Comparison of ENCODE assay signal across 1 cellular context in the genomic region with DNA sequence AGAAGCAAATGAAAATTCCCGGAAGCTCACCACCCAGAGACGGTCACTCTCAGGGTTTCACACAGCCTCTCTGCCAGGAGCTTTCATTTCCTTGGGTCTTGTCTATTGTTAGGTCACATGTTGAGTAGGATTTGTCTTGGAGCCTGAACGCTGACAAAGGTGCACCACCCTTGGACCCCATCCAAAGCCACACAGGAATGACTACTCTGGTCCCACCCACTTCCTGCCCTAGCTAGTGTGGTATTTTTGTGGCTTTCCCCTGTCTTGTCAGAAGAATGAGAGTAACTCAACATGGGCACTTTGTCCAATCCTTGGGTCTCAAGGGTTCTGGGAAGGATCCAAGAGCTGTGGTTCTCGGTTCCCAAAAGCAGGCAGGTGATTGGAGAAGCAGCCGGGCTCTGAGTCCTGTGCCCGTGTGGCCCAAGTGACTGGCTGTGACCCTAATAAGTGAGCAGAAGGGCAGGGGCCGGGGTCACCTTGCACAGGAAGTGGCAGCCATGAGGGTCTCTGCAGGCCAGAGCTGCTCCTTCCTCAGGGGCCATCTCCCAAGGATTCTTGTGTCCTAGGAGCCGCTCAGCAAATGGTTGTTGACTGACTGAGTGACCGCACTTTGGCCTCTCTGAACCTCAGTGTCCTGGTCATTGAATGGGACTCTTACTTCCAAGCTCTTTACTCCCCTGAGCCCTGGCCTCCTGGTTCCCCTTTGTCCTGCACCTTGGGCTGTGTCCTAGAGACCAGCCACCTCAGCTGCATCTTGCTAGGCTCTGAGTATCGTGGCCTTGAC.
TF ChIP-seq lines count a peak whose summit lies in the region.

No MANE protein-coding gene starts in this region.

TF ChIP-seq in GM23338, 12 proteins besides CTCF, POLR2A, EP300 and RAD21:
- TF ChIP-seq, protein P1, sequence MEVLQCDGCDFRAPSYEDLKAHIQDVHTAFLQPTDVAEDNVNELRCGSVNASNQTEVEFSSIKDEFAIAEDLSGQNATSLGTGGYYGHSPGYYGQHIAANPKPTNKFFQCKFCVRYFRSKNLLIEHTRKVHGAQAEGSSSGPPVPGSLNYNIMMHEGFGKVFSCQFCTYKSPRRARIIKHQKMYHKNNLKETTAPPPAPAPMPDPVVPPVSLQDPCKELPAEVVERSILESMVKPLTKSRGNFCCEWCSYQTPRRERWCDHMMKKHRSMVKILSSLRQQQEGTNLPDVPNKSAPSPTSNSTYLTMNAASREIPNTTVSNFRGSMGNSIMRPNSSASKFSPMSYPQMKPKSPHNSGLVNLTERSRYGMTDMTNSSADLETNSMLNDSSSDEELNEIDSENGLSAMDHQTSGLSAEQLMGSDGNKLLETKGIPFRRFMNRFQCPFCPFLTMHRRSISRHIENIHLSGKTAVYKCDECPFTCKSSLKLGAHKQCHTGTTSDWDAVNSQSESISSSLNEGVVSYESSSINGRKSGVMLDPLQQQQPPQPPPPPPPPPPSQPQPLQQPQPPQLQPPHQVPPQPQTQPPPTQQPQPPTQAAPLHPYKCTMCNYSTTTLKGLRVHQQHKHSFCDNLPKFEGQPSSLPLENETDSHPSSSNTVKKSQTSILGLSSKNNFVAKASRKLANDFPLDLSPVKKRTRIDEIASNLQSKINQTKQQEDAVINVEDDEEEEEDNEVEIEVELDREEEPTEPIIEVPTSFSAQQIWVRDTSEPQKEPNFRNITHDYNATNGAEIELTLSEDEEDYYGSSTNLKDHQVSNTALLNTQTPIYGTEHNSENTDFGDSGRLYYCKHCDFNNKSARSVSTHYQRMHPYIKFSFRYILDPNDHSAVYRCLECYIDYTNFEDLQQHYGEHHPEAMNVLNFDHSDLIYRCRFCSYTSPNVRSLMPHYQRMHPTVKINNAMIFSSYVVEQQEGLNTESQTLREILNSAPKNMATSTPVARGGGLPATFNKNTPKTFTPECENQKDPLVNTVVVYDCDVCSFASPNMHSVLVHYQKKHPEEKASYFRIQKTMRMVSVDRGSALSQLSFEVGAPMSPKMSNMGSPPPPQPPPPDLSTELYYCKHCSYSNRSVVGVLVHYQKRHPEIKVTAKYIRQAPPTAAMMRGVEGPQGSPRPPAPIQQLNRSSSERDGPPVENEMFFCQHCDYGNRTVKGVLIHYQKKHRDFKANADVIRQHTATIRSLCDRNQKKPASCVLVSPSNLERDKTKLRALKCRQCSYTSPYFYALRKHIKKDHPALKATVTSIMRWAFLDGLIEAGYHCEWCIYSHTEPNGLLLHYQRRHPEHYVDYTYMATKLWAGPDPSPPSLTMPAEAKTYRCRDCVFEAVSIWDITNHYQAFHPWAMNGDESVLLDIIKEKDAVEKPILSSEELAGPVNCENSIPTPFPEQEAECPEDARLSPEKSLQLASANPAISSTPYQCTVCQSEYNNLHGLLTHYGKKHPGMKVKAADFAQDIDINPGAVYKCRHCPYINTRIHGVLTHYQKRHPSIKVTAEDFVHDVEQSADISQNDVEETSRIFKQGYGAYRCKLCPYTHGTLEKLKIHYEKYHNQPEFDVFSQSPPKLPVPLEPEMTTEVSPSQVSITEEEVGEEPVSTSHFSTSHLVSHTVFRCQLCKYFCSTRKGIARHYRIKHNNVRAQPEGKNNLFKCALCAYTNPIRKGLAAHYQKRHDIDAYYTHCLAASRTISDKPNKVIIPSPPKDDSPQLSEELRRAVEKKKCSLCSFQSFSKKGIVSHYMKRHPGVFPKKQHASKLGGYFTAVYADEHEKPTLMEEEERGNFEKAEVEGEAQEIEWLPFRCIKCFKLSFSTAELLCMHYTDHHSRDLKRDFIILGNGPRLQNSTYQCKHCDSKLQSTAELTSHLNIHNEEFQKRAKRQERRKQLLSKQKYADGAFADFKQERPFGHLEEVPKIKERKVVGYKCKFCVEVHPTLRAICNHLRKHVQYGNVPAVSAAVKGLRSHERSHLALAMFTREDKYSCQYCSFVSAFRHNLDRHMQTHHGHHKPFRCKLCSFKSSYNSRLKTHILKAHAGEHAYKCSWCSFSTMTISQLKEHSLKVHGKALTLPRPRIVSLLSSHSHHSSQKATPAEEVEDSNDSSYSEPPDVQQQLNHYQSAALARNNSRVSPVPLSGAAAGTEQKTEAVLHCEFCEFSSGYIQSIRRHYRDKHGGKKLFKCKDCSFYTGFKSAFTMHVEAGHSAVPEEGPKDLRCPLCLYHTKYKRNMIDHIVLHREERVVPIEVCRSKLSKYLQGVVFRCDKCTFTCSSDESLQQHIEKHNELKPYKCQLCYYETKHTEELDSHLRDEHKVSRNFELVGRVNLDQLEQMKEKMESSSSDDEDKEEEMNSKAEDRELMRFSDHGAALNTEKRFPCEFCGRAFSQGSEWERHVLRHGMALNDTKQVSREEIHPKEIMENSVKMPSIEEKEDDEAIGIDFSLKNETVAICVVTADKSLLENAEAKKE (CRISPR knock-in tag; IDR thresholded peaks at IDR 0.05): no peak
- no peak for TF ChIP-seq JUNB (IDR thresholded peaks at IDR 0.05; ENCODE audit: unreplicated experiment)
- TF ChIP-seq NANOG (IDR thresholded peaks at IDR 0.05; ENCODE audit: borderline replicate concordance): no peak
- TF ChIP-seq POLR2AphosphoS5 (IDR thresholded peaks at IDR 0.05; ENCODE audit: low read depth): no peak
- no peak for TF ChIP-seq ZNF114 (CRISPR knock-in tag; IDR thresholded peaks at IDR 0.05)
- no peak for TF ChIP-seq STAT1 (IDR thresholded peaks at IDR 0.05; ENCODE audit: unreplicated experiment)
- TF ChIP-seq, protein P2, sequence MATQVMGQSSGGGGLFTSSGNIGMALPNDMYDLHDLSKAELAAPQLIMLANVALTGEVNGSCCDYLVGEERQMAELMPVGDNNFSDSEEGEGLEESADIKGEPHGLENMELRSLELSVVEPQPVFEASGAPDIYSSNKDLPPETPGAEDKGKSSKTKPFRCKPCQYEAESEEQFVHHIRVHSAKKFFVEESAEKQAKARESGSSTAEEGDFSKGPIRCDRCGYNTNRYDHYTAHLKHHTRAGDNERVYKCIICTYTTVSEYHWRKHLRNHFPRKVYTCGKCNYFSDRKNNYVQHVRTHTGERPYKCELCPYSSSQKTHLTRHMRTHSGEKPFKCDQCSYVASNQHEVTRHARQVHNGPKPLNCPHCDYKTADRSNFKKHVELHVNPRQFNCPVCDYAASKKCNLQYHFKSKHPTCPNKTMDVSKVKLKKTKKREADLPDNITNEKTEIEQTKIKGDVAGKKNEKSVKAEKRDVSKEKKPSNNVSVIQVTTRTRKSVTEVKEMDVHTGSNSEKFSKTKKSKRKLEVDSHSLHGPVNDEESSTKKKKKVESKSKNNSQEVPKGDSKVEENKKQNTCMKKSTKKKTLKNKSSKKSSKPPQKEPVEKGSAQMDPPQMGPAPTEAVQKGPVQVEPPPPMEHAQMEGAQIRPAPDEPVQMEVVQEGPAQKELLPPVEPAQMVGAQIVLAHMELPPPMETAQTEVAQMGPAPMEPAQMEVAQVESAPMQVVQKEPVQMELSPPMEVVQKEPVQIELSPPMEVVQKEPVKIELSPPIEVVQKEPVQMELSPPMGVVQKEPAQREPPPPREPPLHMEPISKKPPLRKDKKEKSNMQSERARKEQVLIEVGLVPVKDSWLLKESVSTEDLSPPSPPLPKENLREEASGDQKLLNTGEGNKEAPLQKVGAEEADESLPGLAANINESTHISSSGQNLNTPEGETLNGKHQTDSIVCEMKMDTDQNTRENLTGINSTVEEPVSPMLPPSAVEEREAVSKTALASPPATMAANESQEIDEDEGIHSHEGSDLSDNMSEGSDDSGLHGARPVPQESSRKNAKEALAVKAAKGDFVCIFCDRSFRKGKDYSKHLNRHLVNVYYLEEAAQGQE (IDR thresholded peaks at IDR 0.05; ENCODE audit: unreplicated experiment): no peak
- TF ChIP-seq ZNF331 (CRISPR knock-in tag; IDR thresholded peaks at IDR 0.05; ENCODE audit: low read depth): no peak
- TF ChIP-seq, protein P3, sequence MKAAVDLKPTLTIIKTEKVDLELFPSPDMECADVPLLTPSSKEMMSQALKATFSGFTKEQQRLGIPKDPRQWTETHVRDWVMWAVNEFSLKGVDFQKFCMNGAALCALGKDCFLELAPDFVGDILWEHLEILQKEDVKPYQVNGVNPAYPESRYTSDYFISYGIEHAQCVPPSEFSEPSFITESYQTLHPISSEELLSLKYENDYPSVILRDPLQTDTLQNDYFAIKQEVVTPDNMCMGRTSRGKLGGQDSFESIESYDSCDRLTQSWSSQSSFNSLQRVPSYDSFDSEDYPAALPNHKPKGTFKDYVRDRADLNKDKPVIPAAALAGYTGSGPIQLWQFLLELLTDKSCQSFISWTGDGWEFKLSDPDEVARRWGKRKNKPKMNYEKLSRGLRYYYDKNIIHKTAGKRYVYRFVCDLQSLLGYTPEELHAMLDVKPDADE (IDR thresholded peaks at IDR 0.05): no peak
- TF ChIP-seq CREB1 (CRISPR knock-in tag; IDR thresholded peaks at IDR 0.05; ENCODE audit: low read depth): no peak
- TF ChIP-seq EZH2phosphoT487 (IDR thresholded peaks at IDR 0.05; ENCODE audit: unreplicated experiment): no peak
- no peak for TF ChIP-seq EZH2 (IDR thresholded peaks at IDR 0.05; ENCODE audit: low read depth, unreplicated experiment)
